30 cellular contexts compared by ENCODE assay signal in the genomic region with DNA sequence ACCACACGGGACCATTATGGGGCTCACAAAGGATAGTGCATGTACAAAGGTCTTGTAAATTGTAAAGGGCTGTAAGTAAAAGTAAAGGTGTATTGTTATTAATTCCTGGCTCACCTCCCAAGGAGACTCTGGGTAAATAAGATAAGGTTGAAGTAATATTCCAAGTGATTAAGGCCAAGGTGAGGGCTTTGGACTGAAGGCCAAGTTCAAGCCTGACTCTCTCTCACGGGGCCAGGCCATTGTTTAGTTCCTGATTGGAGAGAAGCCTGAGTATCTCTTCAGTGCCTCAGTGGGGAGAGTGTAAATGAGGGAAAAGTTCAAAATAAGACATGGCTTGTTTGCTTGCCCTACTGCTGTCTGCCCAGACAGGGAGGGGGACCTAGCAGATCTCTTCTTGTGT.
"Had no signal": no experiment of that assay in that cellular context is flagged by ENCODE, and none has a peak within 500 bp of the region (broad histone marks: within the 10 kb centered on the region; RNA-seq: fewer than 3 reads in every experiment).

No MANE protein-coding gene starts in this region.

- DNase-seq: activated CD4-positive, alpha-beta memory T cell treated with anti-CD3 and anti-CD28 coated beads for 36 hours; activated CD4-positive, alpha-beta T cell treated with anti-CD3 and anti-CD28 coated beads for 4 hours; activated CD4-positive, alpha-beta T cell treated with anti-CD3 and anti-CD28 coated beads, Interleukin-2, amount 50 U/mL, for 1 hour; activated CD8-positive, alpha-beta memory T cell treated with anti-CD3 and anti-CD28 coated beads, Interleukin-2, amount 50 U/mL, for 4 hours; activated effector memory CD4-positive, alpha-beta T cell treated with Interleukin-2 at 50 U/mL for 16 hours; activated naive CD4-positive, alpha-beta T cell treated with anti-CD3 and anti-CD28 coated beads, Interleukin-2, amount 50 U/mL, for 16 hours; activated naive CD8-positive, alpha-beta T cell treated with anti-CD3 and anti-CD28 coated beads for 36 hours; activated T-cell treated with anti-CD3 and anti-CD28 coated beads, Interleukin-2, amount 50 U/mL, for 48 hours; amniotic stem cell; aorta; Kasumi-1; KG1; MG63; NCI-H1048; NCI-H1105 treated with DMSO at 0.1 percent for 48 hours; NCI-H1436; NCI-H1694; NCI-H1930; NCI-H2081 treated with DMSO at 0.1 percent for 48 hours; NCI-H345; NCI-H524 treated with DMSO at 0.1 percent for 48 hours; RPMI8226; SHP77 treated with DMSO at 0.1 percent for 48 hours; SK-N-SH had no signal

- ATAC-seq: Panc1 had no signal

- H3K9me3 Mint-ChIP-seq: activated CD4-positive, alpha-beta memory T cell treated with anti-CD3 and anti-CD28 coated beads for 36 hours; activated naive CD8-positive, alpha-beta T cell treated with anti-CD3 and anti-CD28 coated beads for 36 hours; central memory CD8-positive, alpha-beta T cell; T-helper 1 cell treated with Interleukin-12 subunit alpha and Interleukin-12 subunit beta and Interleukin-4 antibody, amounts not matched to agents 30 μg/mL and 1 μg/mL, for 36 hours; T-helper 2 cell treated with Interferon-gamma antibody and Interleukin-4, amounts not matched to agents 5 μg/mL and 100 μg/mL, for 36 hours had no signal

- H3K9me3 ChIP-seq: MG63, SJSA1, SK-N-SH had no signal

- H3K27me3 ChIP-seq: cardiac muscle cell, SJSA1 had no signal

- H3K4me1 ChIP-seq: SJSA1 had no signal

- H3K4me1 Mint-ChIP-seq: central memory CD8-positive, alpha-beta T cell had no signal

- H3K36me3 Mint-ChIP-seq: activated CD4-positive, alpha-beta memory T cell treated with anti-CD3 and anti-CD28 coated beads for 36 hours; activated naive CD8-positive, alpha-beta T cell treated with anti-CD3 and anti-CD28 coated beads for 36 hours had no signal

- H3K9ac ChIP-seq: SK-N-SH had no signal

- H3K4me3 Mint-ChIP-seq: activated CD4-positive, alpha-beta memory T cell treated with anti-CD3 and anti-CD28 coated beads for 36 hours; activated naive CD8-positive, alpha-beta T cell treated with anti-CD3 and anti-CD28 coated beads for 36 hours; central memory CD8-positive, alpha-beta T cell; T-helper 1 cell treated with Interleukin-12 subunit alpha and Interleukin-12 subunit beta and Interleukin-4 antibody, amounts not matched to agents 30 μg/mL and 1 μg/mL, for 36 hours; T-helper 2 cell treated with Interferon-gamma antibody and Interleukin-4, amounts not matched to agents 5 μg/mL and 100 μg/mL, for 36 hours had no signal

- H3K36me3 ChIP-seq: cardiac muscle cell, MG63, SJSA1 had no signal

- H3K27ac Mint-ChIP-seq: activated CD4-positive, alpha-beta memory T cell treated with anti-CD3 and anti-CD28 coated beads for 36 hours; activated naive CD8-positive, alpha-beta T cell treated with anti-CD3 and anti-CD28 coated beads for 36 hours; T-helper 1 cell treated with Interleukin-12 subunit alpha and Interleukin-12 subunit beta and Interleukin-4 antibody, amounts not matched to agents 30 μg/mL and 1 μg/mL, for 36 hours; T-helper 2 cell treated with Interferon-gamma antibody and Interleukin-4, amounts not matched to agents 5 μg/mL and 100 μg/mL, for 36 hours had no signal

- H3K4me3 ChIP-seq: cardiac muscle cell, MG63, SJSA1 had no signal

- H3K27ac ChIP-seq: cardiac muscle cell, SJSA1 had no signal
